12 cellular contexts compared by ENCODE assay signal in genomic region chr11:86274503-86274902, GRCh38. TPM values are rescaled to one million over a fixed set of nuclear protein-coding genes. Genes with fewer than 3 reads are reported as not detected.
DNase-seq lines count a peak whose midpoint lies in the region; ATAC-seq and TF ChIP-seq lines count a peak whose summit lies in the region.
"Had no signal": no experiment of that assay in that cellular context is flagged by ENCODE, and none has a peak within 500 bp of the region (broad histone marks: within the 10 kb centered on the region; RNA-seq: fewer than 3 reads in every experiment).

No MANE protein-coding gene starts in this region.

- peaks cover 62 to 67% of the 10 kb centered on the region in 2 donors for H3K4me1 Mint-ChIP-seq in natural killer cell treated with Interleukin-12 subunit alpha and Interleukin-12 subunit beta and Interleukin-15 and Interleukin-18, amount 100 ng/mL, for 72 hours (ENCODE audit: low read depth in 2 of 2)

- DNase-seq in ELR (ENCODE audit: low read depth) (peak; percentile 30), HT-29 (ENCODE audit: low spot score) (peak; percentile 13), brain microvascular endothelial cell (no peak), esophagus muscularis mucosa (ENCODE audit: extremely low spot score) (no peak), GM03348 (ENCODE audit: low spot score) (no peak), lower lobe of right lung (no peak)
- DNase-seq in natural killer cell treated with Interleukin-12 subunit alpha and Interleukin-12 subunit beta and Interleukin-15 and Interleukin-18, amount 100 ng/mL, for 72 hours (ENCODE audit: low spot score) = no peak
- DNase-seq: activated naive CD8-positive, alpha-beta T cell treated with anti-CD3 and anti-CD28 coated beads for 36 hours; effector memory CD4-positive, alpha-beta T cell; KBM-7; NCI-H345 had no signal

- no peaks in the 10 kb centered on the region for H3K27me3 ChIP-seq in brain microvascular endothelial cell (replicated peaks)
- H3K27me3 ChIP-seq in esophagus muscularis mucosa = no peaks in the 10 kb centered on the region
- H3K27me3 ChIP-seq in lower lobe of right lung (ENCODE audit: low read depth) = no peaks in the 10 kb centered on the region

- intact Hi-C loops in esophagus muscularis mucosa (cut with DNase I) (no loop called here), lower lobe of right lung (cut with DNase I) (no loop called here)

- in situ Hi-C loops in brain microvascular endothelial cell (cut with HindIII; ENCODE audit: low pct_ligation_motif_present, low sequenced_read_pairs) = no loop called here

- H3K4me3 ChIP-seq in brain microvascular endothelial cell (ENCODE audit: low read depth, low read length) = no peak overlapping the region
- no peak overlapping the region for H3K4me3 ChIP-seq in esophagus muscularis mucosa
- no peak overlapping the region for H3K4me3 ChIP-seq in lower lobe of right lung

- peak overlapping the region; percentile 40 to 83 for H3K27ac Mint-ChIP-seq in natural killer cell treated with Interleukin-12 subunit alpha and Interleukin-12 subunit beta and Interleukin-15 and Interleukin-18, amount 100 ng/mL, for 72 hours
- H3K27ac Mint-ChIP-seq: activated naive CD8-positive, alpha-beta T cell treated with anti-CD3 and anti-CD28 coated beads for 36 hours had no signal

- H3K4me1 ChIP-seq in esophagus muscularis mucosa = no peaks in the 10 kb centered on the region
- no peaks in the 10 kb centered on the region for H3K4me1 ChIP-seq in lower lobe of right lung

- H3K9me3 Mint-ChIP-seq in natural killer cell treated with Interleukin-12 subunit alpha and Interleukin-12 subunit beta and Interleukin-15 and Interleukin-18, amount 100 ng/mL, for 72 hours = no peaks in the 10 kb centered on the region
- H3K9me3 Mint-ChIP-seq: activated naive CD8-positive, alpha-beta T cell treated with anti-CD3 and anti-CD28 coated beads for 36 hours had no signal

- no peaks in the 10 kb centered on the region for H3K27me3 Mint-ChIP-seq in natural killer cell treated with Interleukin-12 subunit alpha and Interleukin-12 subunit beta and Interleukin-15 and Interleukin-18, amount 100 ng/mL, for 72 hours
- H3K27me3 Mint-ChIP-seq: activated naive CD8-positive, alpha-beta T cell treated with anti-CD3 and anti-CD28 coated beads for 36 hours had no signal

- H3K4me3 Mint-ChIP-seq in natural killer cell treated with Interleukin-12 subunit alpha and Interleukin-12 subunit beta and Interleukin-15 and Interleukin-18, amount 100 ng/mL, for 72 hours = no peak overlapping the region
- H3K4me3 Mint-ChIP-seq: activated naive CD8-positive, alpha-beta T cell treated with anti-CD3 and anti-CD28 coated beads for 36 hours had no signal

- TF ChIP-seq CTCF in brain microvascular endothelial cell (IDR thresholded peaks at IDR 0.05; ENCODE audit: low read depth, low read length, missing control alignments) (peak; percentile 50), esophagus muscularis mucosa (IDR thresholded peaks at IDR 0.05) (no peak), lower lobe of right lung (IDR thresholded peaks at IDR 0.05) (no peak)

- no peak for TF ChIP-seq EP300 in esophagus muscularis mucosa (IDR thresholded peaks at IDR 0.05)

- H3K9me3 ChIP-seq in esophagus muscularis mucosa (no peaks in the 10 kb centered on the region), lower lobe of right lung (no peaks in the 10 kb centered on the region)

- 95% methylated on average over 4 of the region's 6 CpGs for WGBS in esophagus muscularis mucosa

- H3K27ac ChIP-seq in brain microvascular endothelial cell = no peak overlapping the region
- H3K27ac ChIP-seq in esophagus muscularis mucosa (replicated peaks in 1 of 4) = no peak overlapping the region
- H3K27ac ChIP-seq in lower lobe of right lung = no peak overlapping the region

- H3K36me3 ChIP-seq in brain microvascular endothelial cell (replicated peaks) = no peaks in the 10 kb centered on the region
- peaks cover 0 to 37% (median 20%) of the 10 kb centered on the region in 4 donors for H3K36me3 ChIP-seq in esophagus muscularis mucosa
- peaks cover 27% of the 10 kb centered on the region for H3K36me3 ChIP-seq in lower lobe of right lung

- ATAC-seq in natural killer cell treated with Interleukin-12 subunit alpha and Interleukin-12 subunit beta and Interleukin-15 and Interleukin-18, amount 100 ng/mL, for 72 hours = no peak
- no peak for ATAC-seq in lower lobe of right lung
- ATAC-seq: sciatic nerve had no signal

- H3K36me3 Mint-ChIP-seq in natural killer cell treated with Interleukin-12 subunit alpha and Interleukin-12 subunit beta and Interleukin-15 and Interleukin-18, amount 100 ng/mL, for 72 hours = peaks cover 74% of the 10 kb centered on the region

- TF ChIP-seq POLR2A in esophagus muscularis mucosa (IDR thresholded peaks at IDR 0.05; ENCODE audit: low read depth) = no peak

RNA-seq across cellular contexts. Expression of gene HIKESHI, which starts 27.5 kb away (rescaled TPM):
- 29.0 and 31.4 TPM in 2 replicates for total RNA-seq in HT-29 (2014; rRNA removed; shearing (Covaris generic))
- 10 to 100 TPM; 42.7 to 64.3 TPM for total RNA-seq in natural killer cell treated with Interleukin-12 subunit alpha and Interleukin-12 subunit beta and Interleukin-15 and Interleukin-18, amount 100 ng/mL, for 72 hours
- total RNA-seq in esophagus muscularis mucosa (10 to 100 TPM; 37.1 to 52.7 (median 41.2) TPM), lower lobe of right lung (29.5 TPM)

RNA-seq across cellular contexts. Expression of gene EED, which starts 29.9 kb away (rescaled TPM):
- 13.8 and 17.4 TPM in 2 replicates for total RNA-seq in HT-29 (2014; rRNA removed; shearing (Covaris generic))
- total RNA-seq in natural killer cell treated with Interleukin-12 subunit alpha and Interleukin-12 subunit beta and Interleukin-15 and Interleukin-18, amount 100 ng/mL, for 72 hours = 100 to 1,000 TPM in 1 of 2 donors, 10 to 100 TPM in 1; 89.3 to 143 TPM
- total RNA-seq in esophagus muscularis mucosa = 10 to 100 TPM; 11.1 to 14.7 (median 13.4) TPM
- total RNA-seq in lower lobe of right lung = 21.0 TPM

Comparison
In these comparisons a context has a peak if more than half of its experiments do, and no peak if none do; other contexts are left out.
1. DNase-seq: peak in ELR (single experiment) and HT-29 (single experiment); none in brain microvascular endothelial cell (single experiment), natural killer cell treated with Interleukin-12 subunit alpha and Interleukin-12 subunit beta and Interleukin-15 and Interleukin-18, amount 100 ng/mL, for 72 hours (single experiment), esophagus muscularis mucosa (single experiment), GM03348 (single experiment) and lower lobe of right lung (single experiment).